Comparison of ENCODE assay signal across 1 cellular context in genomic region chr3:28348637-28349396, GRCh38.
A peak's percentile ranks its signal among the peaks of the same experiment; 100 is the strongest.
TF ChIP-seq lines count a peak whose summit lies in the region.

A gene with protein sequence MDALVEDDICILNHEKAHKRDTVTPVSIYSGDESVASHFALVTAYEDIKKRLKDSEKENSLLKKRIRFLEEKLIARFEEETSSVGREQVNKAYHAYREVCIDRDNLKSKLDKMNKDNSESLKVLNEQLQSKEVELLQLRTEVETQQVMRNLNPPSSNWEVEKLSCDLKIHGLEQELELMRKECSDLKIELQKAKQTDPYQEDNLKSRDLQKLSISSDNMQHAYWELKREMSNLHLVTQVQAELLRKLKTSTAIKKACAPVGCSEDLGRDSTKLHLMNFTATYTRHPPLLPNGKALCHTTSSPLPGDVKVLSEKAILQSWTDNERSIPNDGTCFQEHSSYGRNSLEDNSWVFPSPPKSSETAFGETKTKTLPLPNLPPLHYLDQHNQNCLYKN (minus strand): TSS chr3:28348824. CDS start chr3:28340617, 8,207 bp downstream.
TSS of gene ZCWPW2 (plus strand) at chr3:28348721. CDS start at chr3:28413069, 64,348 bp downstream.

TF ChIP-seq in WTC11, 78 proteins besides CTCF, POLR2A, EP300 and RAD21 (continued from another document):
- TF ChIP-seq, protein P1, sequence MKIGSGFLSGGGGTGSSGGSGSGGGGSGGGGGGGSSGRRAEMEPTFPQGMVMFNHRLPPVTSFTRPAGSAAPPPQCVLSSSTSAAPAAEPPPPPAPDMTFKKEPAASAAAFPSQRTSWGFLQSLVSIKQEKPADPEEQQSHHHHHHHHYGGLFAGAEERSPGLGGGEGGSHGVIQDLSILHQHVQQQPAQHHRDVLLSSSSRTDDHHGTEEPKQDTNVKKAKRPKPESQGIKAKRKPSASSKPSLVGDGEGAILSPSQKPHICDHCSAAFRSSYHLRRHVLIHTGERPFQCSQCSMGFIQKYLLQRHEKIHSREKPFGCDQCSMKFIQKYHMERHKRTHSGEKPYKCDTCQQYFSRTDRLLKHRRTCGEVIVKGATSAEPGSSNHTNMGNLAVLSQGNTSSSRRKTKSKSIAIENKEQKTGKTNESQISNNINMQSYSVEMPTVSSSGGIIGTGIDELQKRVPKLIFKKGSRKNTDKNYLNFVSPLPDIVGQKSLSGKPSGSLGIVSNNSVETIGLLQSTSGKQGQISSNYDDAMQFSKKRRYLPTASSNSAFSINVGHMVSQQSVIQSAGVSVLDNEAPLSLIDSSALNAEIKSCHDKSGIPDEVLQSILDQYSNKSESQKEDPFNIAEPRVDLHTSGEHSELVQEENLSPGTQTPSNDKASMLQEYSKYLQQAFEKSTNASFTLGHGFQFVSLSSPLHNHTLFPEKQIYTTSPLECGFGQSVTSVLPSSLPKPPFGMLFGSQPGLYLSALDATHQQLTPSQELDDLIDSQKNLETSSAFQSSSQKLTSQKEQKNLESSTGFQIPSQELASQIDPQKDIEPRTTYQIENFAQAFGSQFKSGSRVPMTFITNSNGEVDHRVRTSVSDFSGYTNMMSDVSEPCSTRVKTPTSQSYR (CRISPR knock-in tag; IDR thresholded peaks at IDR 0.05) = peak; percentile 72; the same call in 1 of the 2 replicates
- TF ChIP-seq ZNF138 (CRISPR knock-in tag; conservative IDR thresholded peaks at IDR 0.05) = no peak
- TF ChIP-seq KAT7 (CRISPR knock-in tag; IDR thresholded peaks at IDR 0.05; ENCODE audit: borderline replicate concordance) = peak; percentile 98; the same call in 1 of the 2 replicates
- TF ChIP-seq, protein P2, sequence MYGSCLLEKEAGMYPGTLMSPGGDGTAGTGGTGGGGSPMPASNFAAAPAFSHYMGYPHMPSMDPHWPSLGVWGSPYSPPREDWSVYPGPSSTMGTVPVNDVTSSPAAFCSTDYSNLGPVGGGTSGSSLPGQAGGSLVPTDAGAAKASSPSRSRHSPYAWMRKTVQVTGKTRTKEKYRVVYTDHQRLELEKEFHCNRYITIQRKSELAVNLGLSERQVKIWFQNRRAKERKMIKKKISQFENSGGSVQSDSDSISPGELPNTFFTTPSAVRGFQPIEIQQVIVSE (CRISPR knock-in tag; IDR thresholded peaks at IDR 0.05; ENCODE audit: borderline replicate concordance) = no peak
- TF ChIP-seq GTF2I (CRISPR knock-in tag; conservative IDR thresholded peaks at IDR 0.05) = no peak
- TF ChIP-seq SOX15 (CRISPR knock-in tag; IDR thresholded peaks at IDR 0.05) = no peak
- no peak; the same call in 1 of the 2 replicates for TF ChIP-seq AFF4 (CRISPR knock-in tag; IDR thresholded peaks at IDR 0.05; ENCODE audit: borderline replicate concordance)
- no peak for TF ChIP-seq ZSCAN18 (CRISPR knock-in tag; IDR thresholded peaks at IDR 0.05)
- TF ChIP-seq NFE2L1 (CRISPR knock-in tag; IDR thresholded peaks at IDR 0.05) = peak; percentile 38; the same call in 1 of the 2 replicates
- no peak for TF ChIP-seq ATF2 (CRISPR knock-in tag; IDR thresholded peaks at IDR 0.05; ENCODE audit: borderline replicate concordance, low read depth)
- TF ChIP-seq TCF7 (CRISPR knock-in tag; IDR thresholded peaks at IDR 0.05; ENCODE audit: low read depth) = no peak
- TF ChIP-seq CBFB (CRISPR knock-in tag; IDR thresholded peaks at IDR 0.05; ENCODE audit: low read depth) = no peak
- TF ChIP-seq ATF3 (CRISPR knock-in tag; conservative IDR thresholded peaks at IDR 0.05) = no peak
- TF ChIP-seq TEAD4 (CRISPR knock-in tag; IDR thresholded peaks at IDR 0.05) = no peak
- TF ChIP-seq ZBTB21 (CRISPR knock-in tag; IDR thresholded peaks at IDR 0.05; ENCODE audit: borderline replicate concordance) = no peak; the same call in 1 of the 2 replicates
- TF ChIP-seq, protein P3, sequence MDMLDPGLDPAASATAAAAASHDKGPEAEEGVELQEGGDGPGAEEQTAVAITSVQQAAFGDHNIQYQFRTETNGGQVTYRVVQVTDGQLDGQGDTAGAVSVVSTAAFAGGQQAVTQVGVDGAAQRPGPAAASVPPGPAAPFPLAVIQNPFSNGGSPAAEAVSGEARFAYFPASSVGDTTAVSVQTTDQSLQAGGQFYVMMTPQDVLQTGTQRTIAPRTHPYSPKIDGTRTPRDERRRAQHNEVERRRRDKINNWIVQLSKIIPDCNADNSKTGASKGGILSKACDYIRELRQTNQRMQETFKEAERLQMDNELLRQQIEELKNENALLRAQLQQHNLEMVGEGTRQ (CRISPR knock-in tag; IDR thresholded peaks at IDR 0.05) = 0 out of 2 replicates have a peak, but pooled peaks have one; percentile 40
- no peak for TF ChIP-seq NFATC4 (CRISPR knock-in tag; IDR thresholded peaks at IDR 0.05)
- TF ChIP-seq, protein P4, sequence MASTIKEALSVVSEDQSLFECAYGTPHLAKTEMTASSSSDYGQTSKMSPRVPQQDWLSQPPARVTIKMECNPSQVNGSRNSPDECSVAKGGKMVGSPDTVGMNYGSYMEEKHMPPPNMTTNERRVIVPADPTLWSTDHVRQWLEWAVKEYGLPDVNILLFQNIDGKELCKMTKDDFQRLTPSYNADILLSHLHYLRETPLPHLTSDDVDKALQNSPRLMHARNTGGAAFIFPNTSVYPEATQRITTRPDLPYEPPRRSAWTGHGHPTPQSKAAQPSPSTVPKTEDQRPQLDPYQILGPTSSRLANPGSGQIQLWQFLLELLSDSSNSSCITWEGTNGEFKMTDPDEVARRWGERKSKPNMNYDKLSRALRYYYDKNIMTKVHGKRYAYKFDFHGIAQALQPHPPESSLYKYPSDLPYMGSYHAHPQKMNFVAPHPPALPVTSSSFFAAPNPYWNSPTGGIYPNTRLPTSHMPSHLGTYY (CRISPR knock-in tag; IDR thresholded peaks at IDR 0.05) = no peak
- TF ChIP-seq AR (CRISPR knock-in tag; IDR thresholded peaks at IDR 0.05) = 0 out of 2 replicates have a peak, but pooled peaks have one; percentile 47
- TF ChIP-seq, protein P5, sequence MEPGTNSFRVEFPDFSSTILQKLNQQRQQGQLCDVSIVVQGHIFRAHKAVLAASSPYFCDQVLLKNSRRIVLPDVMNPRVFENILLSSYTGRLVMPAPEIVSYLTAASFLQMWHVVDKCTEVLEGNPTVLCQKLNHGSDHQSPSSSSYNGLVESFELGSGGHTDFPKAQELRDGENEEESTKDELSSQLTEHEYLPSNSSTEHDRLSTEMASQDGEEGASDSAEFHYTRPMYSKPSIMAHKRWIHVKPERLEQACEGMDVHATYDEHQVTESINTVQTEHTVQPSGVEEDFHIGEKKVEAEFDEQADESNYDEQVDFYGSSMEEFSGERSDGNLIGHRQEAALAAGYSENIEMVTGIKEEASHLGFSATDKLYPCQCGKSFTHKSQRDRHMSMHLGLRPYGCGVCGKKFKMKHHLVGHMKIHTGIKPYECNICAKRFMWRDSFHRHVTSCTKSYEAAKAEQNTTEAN (CRISPR knock-in tag; IDR thresholded peaks at IDR 0.05) = 0 out of 2 replicates have a peak, but pooled peaks have one; percentile 4
- 0 out of 2 replicates have a peak, but pooled peaks have one; percentile 13 for TF ChIP-seq ZNF423 (CRISPR knock-in tag; IDR thresholded peaks at IDR 0.05)
- TF ChIP-seq PRRX2 (CRISPR knock-in tag; IDR thresholded peaks at IDR 0.05) = no peak
- no peak for TF ChIP-seq MXD4 (CRISPR knock-in tag; IDR thresholded peaks at IDR 0.05; ENCODE audit: borderline replicate concordance)
- TF ChIP-seq E2F1 (CRISPR knock-in tag; IDR thresholded peaks at IDR 0.05) = no peak
- no peak for TF ChIP-seq MLX (CRISPR knock-in tag; IDR thresholded peaks at IDR 0.05)
- TF ChIP-seq, protein P6, sequence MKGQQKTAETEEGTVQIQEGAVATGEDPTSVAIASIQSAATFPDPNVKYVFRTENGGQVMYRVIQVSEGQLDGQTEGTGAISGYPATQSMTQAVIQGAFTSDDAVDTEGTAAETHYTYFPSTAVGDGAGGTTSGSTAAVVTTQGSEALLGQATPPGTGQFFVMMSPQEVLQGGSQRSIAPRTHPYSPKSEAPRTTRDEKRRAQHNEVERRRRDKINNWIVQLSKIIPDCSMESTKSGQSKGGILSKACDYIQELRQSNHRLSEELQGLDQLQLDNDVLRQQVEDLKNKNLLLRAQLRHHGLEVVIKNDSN (CRISPR knock-in tag; IDR thresholded peaks at IDR 0.05) = no peak; the same call in 1 of the 2 replicates
